ENCODE assay signal across 21 cellular contexts in genomic region chr14:22985894-22986507, GRCh38. TPM values are rescaled to one million over a fixed set of nuclear protein-coding genes. Genes with fewer than 3 reads are reported as not detected.
"Had no signal": no experiment of that assay in that cellular context is flagged by ENCODE, and none has a peak within 500 bp of the region (broad histone marks: within the 10 kb centered on the region; RNA-seq: fewer than 3 reads in every experiment).

No MANE protein-coding gene starts in this region.

- H3K4me3 ChIP-seq: adrenal gland, body of pancreas, breast epithelium, PC-9, SJCRH30, SK-N-MC had no signal

- H3K9me3 ChIP-seq: adrenal gland, body of pancreas, breast epithelium, SJCRH30 had no signal

- H3K27me3 ChIP-seq: adrenal gland, body of pancreas, SJCRH30 had no signal

- H3K36me3 Mint-ChIP-seq: activated naive CD4-positive, alpha-beta T cell treated with anti-CD3 and anti-CD28 coated beads, Interleukin-2, amount 50 U/mL, for 72 hours had no signal

- H3K4me1 Mint-ChIP-seq: activated CD4-positive, alpha-beta T cell treated with anti-CD3 and anti-CD28 coated beads for 36 hours had no signal

- H3K27ac ChIP-seq: adrenal gland, body of pancreas, breast epithelium, KMS-11, PC-9, SJCRH30, SK-N-MC had no signal

- H3K27me3 Mint-ChIP-seq: activated CD4-positive, alpha-beta T cell treated with anti-CD3 and anti-CD28 coated beads for 36 hours; activated T-cell treated with anti-CD3 and anti-CD28 coated beads, Interleukin-2, amount 50 U/mL, for 24 hours had no signal

- H3K9me3 Mint-ChIP-seq: activated CD4-positive, alpha-beta T cell treated with anti-CD3 and anti-CD28 coated beads, Interleukin-2, amount 10 ng/mL, durations not matched to agents 7 days and 5 days; activated naive CD4-positive, alpha-beta T cell treated with anti-CD3 and anti-CD28 coated beads for 36 hours; activated naive CD4-positive, alpha-beta T cell treated with anti-CD3 and anti-CD28 coated beads, Interleukin-2, amount 50 U/mL, for 72 hours; activated T-cell treated with anti-CD3 and anti-CD28 coated beads, Interleukin-2, amount 50 U/mL, for 24 hours; activated T-helper 1 cell treated with anti-CD3 and anti-CD28 coated beads, Interleukin-12 subunit alpha, Interleukin-12 subunit beta, Interleukin-2, Interleukin-4 antibody, amounts not matched to agents 30 ng/mL and 10 ng/mL and 1 ng/mL, durations not matched to agents 14 hours and 24 hours and 36 hours; T-helper 1 cell treated with Interleukin-12 subunit alpha and Interleukin-12 subunit beta and Interleukin-4 antibody, amounts not matched to agents 30 μg/mL and 1 μg/mL, for 36 hours; T-helper 2 cell treated with Interferon-gamma antibody and Interleukin-4, amounts not matched to agents 5 μg/mL and 100 μg/mL, for 36 hours had no signal

- H3K4me1 ChIP-seq: breast epithelium had no signal

- H3K27ac Mint-ChIP-seq: activated CD4-positive, alpha-beta T cell treated with anti-CD3 and anti-CD28 coated beads for 36 hours; activated CD4-positive, alpha-beta T cell treated with anti-CD3 and anti-CD28 coated beads, Interleukin-2, amount 10 ng/mL, durations not matched to agents 7 days and 5 days; activated CD8-positive, alpha-beta T cell treated with anti-CD3 and anti-CD28 coated beads, Interleukin-2, amount 10 ng/mL, durations not matched to agents 7 days and 5 days; activated naive CD4-positive, alpha-beta T cell treated with anti-CD3 and anti-CD28 coated beads for 36 hours; activated naive CD4-positive, alpha-beta T cell treated with anti-CD3 and anti-CD28 coated beads, Interleukin-2, amount 50 U/mL, for 72 hours; activated T-cell treated with anti-CD3 and anti-CD28 coated beads, Interleukin-2, amount 50 U/mL, for 24 hours; activated T-helper 1 cell treated with anti-CD3 and anti-CD28 coated beads, Interleukin-12 subunit alpha, Interleukin-12 subunit beta, Interleukin-2, Interleukin-4 antibody, amounts not matched to agents 30 ng/mL and 10 ng/mL and 1 ng/mL, durations not matched to agents 14 hours and 24 hours and 36 hours; T-helper 1 cell treated with Interleukin-12 subunit alpha and Interleukin-12 subunit beta and Interleukin-4 antibody, amounts not matched to agents 30 μg/mL and 1 μg/mL, for 36 hours; T-helper 2 cell treated with Interferon-gamma antibody and Interleukin-4, amounts not matched to agents 5 μg/mL and 100 μg/mL, for 36 hours; WTC11 had no signal

- H3K36me3 ChIP-seq: adrenal gland, breast epithelium had no signal

- H3K4me3 Mint-ChIP-seq: activated CD4-positive, alpha-beta T cell treated with anti-CD3 and anti-CD28 coated beads for 36 hours; activated CD4-positive, alpha-beta T cell treated with anti-CD3 and anti-CD28 coated beads, Interleukin-2, amount 10 ng/mL, durations not matched to agents 7 days and 5 days; activated CD8-positive, alpha-beta T cell treated with anti-CD3 and anti-CD28 coated beads, Interleukin-2, amount 10 ng/mL, durations not matched to agents 7 days and 5 days; activated naive CD4-positive, alpha-beta T cell treated with anti-CD3 and anti-CD28 coated beads for 36 hours; activated T-cell treated with anti-CD3 and anti-CD28 coated beads, Interleukin-2, amount 50 U/mL, for 24 hours; activated T-helper 1 cell treated with anti-CD3 and anti-CD28 coated beads, Interleukin-12 subunit alpha, Interleukin-12 subunit beta, Interleukin-2, Interleukin-4 antibody, amounts not matched to agents 30 ng/mL and 10 ng/mL and 1 ng/mL, durations not matched to agents 14 hours and 24 hours and 36 hours; T-helper 1 cell treated with Interleukin-12 subunit alpha and Interleukin-12 subunit beta and Interleukin-4 antibody, amounts not matched to agents 30 μg/mL and 1 μg/mL, for 36 hours; T-helper 2 cell treated with Interferon-gamma antibody and Interleukin-4, amounts not matched to agents 5 μg/mL and 100 μg/mL, for 36 hours; WTC11 had no signal

RNA-seq across cellular contexts. Expression of gene PSMB11, which starts 56.0 kb away (rescaled TPM):
- total RNA-seq: activated CD4-positive, alpha-beta T cell treated with anti-CD3 and anti-CD28 coated beads for 36 hours; activated CD8-positive, alpha-beta T cell treated with anti-CD3 and anti-CD28 coated beads, Interleukin-2, amount 10 ng/mL, durations not matched to agents 7 days and 5 days; activated naive CD4-positive, alpha-beta T cell treated with anti-CD3 and anti-CD28 coated beads for 36 hours; activated naive CD4-positive, alpha-beta T cell treated with anti-CD3 and anti-CD28 coated beads, Interleukin-2, amount 50 U/mL, for 72 hours; activated T-helper 1 cell treated with anti-CD3 and anti-CD28 coated beads, Interleukin-12 subunit alpha, Interleukin-12 subunit beta, Interleukin-2, Interleukin-4 antibody, amounts not matched to agents 30 ng/mL and 10 ng/mL and 1 ng/mL, durations not matched to agents 14 hours and 24 hours and 36 hours; adrenal gland; astrocyte; body of pancreas; breast epithelium; cardiac septum; LHCN-M2; OCI-LY7; PC-9; SJCRH30; WTC11 had no signal
